ENCODE assay signal across 1 cellular context in the genomic region with DNA sequence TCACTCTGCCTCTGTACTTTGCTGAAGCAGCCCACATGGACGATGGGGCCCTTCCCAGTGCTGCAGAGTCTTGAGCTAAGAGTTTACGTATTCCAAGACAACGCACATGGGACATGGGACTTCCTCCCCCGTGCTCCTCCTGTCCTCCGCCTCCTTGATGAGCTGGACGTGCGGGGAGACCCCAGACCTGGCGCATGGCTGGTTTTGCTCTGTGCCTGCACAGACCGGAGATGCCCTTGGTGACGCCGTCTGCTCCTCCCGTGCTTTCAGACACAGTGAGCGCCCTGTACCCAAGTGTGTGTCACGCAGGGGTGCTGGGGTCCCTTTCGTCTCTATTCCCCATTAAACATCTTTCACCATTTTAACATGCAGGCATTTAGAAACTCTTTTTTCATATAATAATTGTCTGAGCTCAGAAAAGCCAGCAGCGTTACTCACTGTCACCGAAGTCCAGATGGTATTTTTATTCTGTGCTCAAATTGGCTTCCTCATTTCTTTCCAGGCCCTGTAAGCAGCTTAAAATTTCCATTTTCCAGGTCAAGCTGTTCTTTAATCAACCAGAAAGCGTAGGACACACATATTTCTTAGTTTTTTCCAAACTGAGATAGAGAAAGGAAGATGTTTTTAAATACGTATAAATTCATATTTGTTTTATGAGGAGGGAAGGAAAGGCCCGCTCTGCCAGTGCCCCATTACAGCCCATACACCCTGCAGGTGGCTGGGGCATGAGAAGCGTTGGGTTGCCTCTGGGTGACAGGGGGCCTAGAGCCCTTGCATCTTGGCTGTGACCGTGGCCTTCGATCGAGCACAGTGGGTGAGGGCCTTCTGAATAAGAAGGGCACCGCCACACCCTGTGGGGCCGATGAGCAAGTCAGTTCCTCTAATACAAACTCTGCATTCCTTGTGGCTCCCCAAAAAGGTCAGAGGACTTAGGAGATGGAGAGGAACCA.
TF ChIP-seq lines count a peak whose summit lies in the region.

No MANE protein-coding gene starts in this region.

TF ChIP-seq in H1, 55 proteins besides CTCF, POLR2A, EP300 and RAD21:
- no peak for TF ChIP-seq KDM1A (IDR thresholded peaks at IDR 0.05; ENCODE audit: borderline replicate concordance, low read length)
- no peak for TF ChIP-seq HDAC2 (IDR thresholded peaks at IDR 0.05; ENCODE audit: borderline replicate concordance in 1 of 2, low read depth in 2 of 2, low read length in 2 of 2)
- TF ChIP-seq RXRA (IDR thresholded peaks at IDR 0.05; ENCODE audit: insufficient read depth, low read depth, low read length), result no peak
- no peak for TF ChIP-seq TEAD4 (IDR thresholded peaks at IDR 0.05; ENCODE audit: low read depth, low read length)
- TF ChIP-seq, protein P1, sequence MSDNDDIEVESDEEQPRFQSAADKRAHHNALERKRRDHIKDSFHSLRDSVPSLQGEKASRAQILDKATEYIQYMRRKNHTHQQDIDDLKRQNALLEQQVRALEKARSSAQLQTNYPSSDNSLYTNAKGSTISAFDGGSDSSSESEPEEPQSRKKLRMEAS (IDR thresholded peaks at IDR 0.05), result no peak
- TF ChIP-seq GABPA (IDR thresholded peaks at IDR 0.05; ENCODE audit: borderline replicate concordance, insufficient read depth, low read length), result no peak
- no peak for TF ChIP-seq BACH1 (IDR thresholded peaks at IDR 0.05; ENCODE audit: low read length)
- TF ChIP-seq SAP30 (IDR thresholded peaks at IDR 0.05; ENCODE audit: insufficient read depth, insufficient replicate concordance, low read length), result no peak
- TF ChIP-seq CEBPB (IDR thresholded peaks at IDR 0.05; ENCODE audit: low read depth, low read length), result no peak
- no peak for TF ChIP-seq CHD2 (IDR thresholded peaks at IDR 0.05; ENCODE audit: low read length)
- no peak for TF ChIP-seq TAF1 (IDR thresholded peaks at IDR 0.05; ENCODE audit: low read depth, low read length)
- no peak for TF ChIP-seq SIRT6 (IDR thresholded peaks at IDR 0.05; ENCODE audit: low read length)
- no peak for TF ChIP-seq SP4 (IDR thresholded peaks at IDR 0.05; ENCODE audit: low read length)
- TF ChIP-seq, protein P2, sequence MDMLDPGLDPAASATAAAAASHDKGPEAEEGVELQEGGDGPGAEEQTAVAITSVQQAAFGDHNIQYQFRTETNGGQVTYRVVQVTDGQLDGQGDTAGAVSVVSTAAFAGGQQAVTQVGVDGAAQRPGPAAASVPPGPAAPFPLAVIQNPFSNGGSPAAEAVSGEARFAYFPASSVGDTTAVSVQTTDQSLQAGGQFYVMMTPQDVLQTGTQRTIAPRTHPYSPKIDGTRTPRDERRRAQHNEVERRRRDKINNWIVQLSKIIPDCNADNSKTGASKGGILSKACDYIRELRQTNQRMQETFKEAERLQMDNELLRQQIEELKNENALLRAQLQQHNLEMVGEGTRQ (IDR thresholded peaks at IDR 0.05; ENCODE audit: low read length), result no peak
- TF ChIP-seq SP1 (IDR thresholded peaks at IDR 0.05; ENCODE audit: low read depth, low read length), result no peak
- TF ChIP-seq SRF (IDR thresholded peaks at IDR 0.05; ENCODE audit: low read depth, low read length), result no peak
- TF ChIP-seq RFX5 (IDR thresholded peaks at IDR 0.05; ENCODE audit: borderline replicate concordance, low read depth, low read length), result no peak
